18 cellular contexts compared by ENCODE assay signal in genomic region chr11:24705474-24705873, GRCh38.
DNase-seq lines count a peak whose midpoint lies in the region; FAIRE-seq and TF ChIP-seq lines count a peak whose summit lies in the region.
"Had no signal": no experiment of that assay in that cellular context is flagged by ENCODE, and none has a peak within 500 bp of the region (broad histone marks: within the 10 kb centered on the region; RNA-seq: fewer than 3 reads in every experiment).

No MANE protein-coding gene starts in this region.

- TF ChIP-seq CTCF in endodermal cell (conservative IDR thresholded peaks at IDR 0.05): no peak

- DNase-seq in NCI-H1417 (lab: John Stamatoyannopoulos, UW) (peak in 2 of 3 experiments; percentile 8 to 41), NCI-H1417 treated with DMSO at 0.1 percent for 48 hours (lab: John Stamatoyannopoulos, UW) (no peak), OCI-M1 (lab: John Stamatoyannopoulos, UW) (peak; percentile 2), endodermal cell (no peak), mesendoderm (peak; percentile 66), GM12892 (ENCODE audit: insufficient read length) (no peak), NOMO-1 treated with dmso at 0.1 percent for 144 hours (lab: John Stamatoyannopoulos, UW; ENCODE audit: unreplicated experiment) (no peak), NCI-H1694 (lab: John Stamatoyannopoulos, UW) (no peak)
- DNase-seq: AML-193; CD4-positive, alpha-beta T cell; DMS153; DMS79; GF-D8 had no signal

- no peak overlapping the region for H3K4me3 Mint-ChIP-seq in endodermal cell
- H3K4me3 Mint-ChIP-seq: CD4-positive, alpha-beta T cell had no signal

- H2BK5ac ChIP-seq in mesendoderm (ENCODE audit: low read length): no peak overlapping the region

- no peaks in the 10 kb centered on the region for H3K27me3 Mint-ChIP-seq in endodermal cell (ENCODE audit: insufficient read depth)
- H3K27me3 Mint-ChIP-seq: CD4-positive, alpha-beta T cell had no signal

- peaks cover 6% of the 10 kb centered on the region for H3K9me3 Mint-ChIP-seq in endodermal cell

- no peaks in the 10 kb centered on the region for H3K36me3 ChIP-seq in endodermal cell (ENCODE audit: control insufficient read depth, insufficient read depth, low read length)
- no peaks in the 10 kb centered on the region for H3K36me3 ChIP-seq in mesendoderm (ENCODE audit: control insufficient read depth, insufficient read depth, low read length)
- H3K36me3 ChIP-seq: HAP-1 had no signal

- no peak overlapping the region for H3K4me2 ChIP-seq in mesendoderm (ENCODE audit: low read length)
- H3K4me2 ChIP-seq: A549 had no signal

- no peak overlapping the region for H3K18ac ChIP-seq in mesendoderm (ENCODE audit: low read length)

- peaks cover 11% of the 10 kb centered on the region for H3K4me1 Mint-ChIP-seq in endodermal cell

- H3K27me3 ChIP-seq in endodermal cell (ENCODE audit: control insufficient read depth, insufficient read depth, low read length, poor library complexity, severe bottlenecking): no peaks in the 10 kb centered on the region
- no peaks in the 10 kb centered on the region for H3K27me3 ChIP-seq in mesendoderm (ENCODE audit: insufficient read depth, low read length, poor library complexity)

- no peak overlapping the region for H3K4ac ChIP-seq in mesendoderm (ENCODE audit: low read depth, low read length)

- no peaks in the 10 kb centered on the region for H3K9me3 ChIP-seq in endodermal cell (ENCODE audit: control insufficient read depth, low read length)
- H3K9me3 ChIP-seq: A549, HAP-1 had no signal

- no peak overlapping the region for H3K9ac ChIP-seq in endodermal cell (ENCODE audit: extremely low read depth, low read length, poor library complexity, severe bottlenecking)
- H3K9ac ChIP-seq in mesendoderm (ENCODE audit: low read length): no peak overlapping the region

- H2BK15ac ChIP-seq in mesendoderm (replicated peaks; ENCODE audit: low read depth): no peak overlapping the region

- no peaks in the 10 kb centered on the region for H3K79me2 ChIP-seq in mesendoderm (ENCODE audit: control insufficient read depth, insufficient read depth, low read length)

- H3K4me3 ChIP-seq in endodermal cell (ENCODE audit: low read length) (no peak overlapping the region), mesendoderm (ENCODE audit: low read length) (no peak overlapping the region)
- H3K4me3 ChIP-seq: A549, HAP-1 had no signal

- no peak for TF ChIP-seq POLR2A in GM12892 (IDR thresholded peaks at IDR 0.05; ENCODE audit: low read depth, low read length)

- peak overlapping the region; percentile 23 for H2BK120ac ChIP-seq in mesendoderm (ENCODE audit: low read depth, low read length)

- peak overlapping the region; percentile 63 for H3K27ac Mint-ChIP-seq in endodermal cell
- H3K27ac Mint-ChIP-seq: CD4-positive, alpha-beta T cell had no signal

- no peaks in the 10 kb centered on the region for H3K79me1 ChIP-seq in mesendoderm (ENCODE audit: low read length)

- no peak for FAIRE-seq in GM12892 (lab: Jason Lieb, UNC)
- FAIRE-seq: A549, HepG2 had no signal

- no peak overlapping the region for H4K8ac ChIP-seq in mesendoderm (ENCODE audit: low read depth, low read length)

- no peaks in the 10 kb centered on the region for H3K36me3 Mint-ChIP-seq in endodermal cell (ENCODE audit: low read depth)

- H2AK5ac ChIP-seq in mesendoderm (ENCODE audit: low read length): no peak overlapping the region

- H3K27ac ChIP-seq in endodermal cell (ENCODE audit: low read depth, low read length) (no peak overlapping the region), mesendoderm (ENCODE audit: low read depth, low read length) (no peak overlapping the region)
- H3K27ac ChIP-seq: 22Rv1, A549, C4-2B had no signal

- no peak overlapping the region for H3K56ac ChIP-seq in mesendoderm (ENCODE audit: low read length)

- no peak overlapping the region for H4K5ac ChIP-seq in mesendoderm (ENCODE audit: low read length)

- H3K4me1 ChIP-seq in endodermal cell (ENCODE audit: control insufficient read depth, insufficient read depth, low read length): no peaks in the 10 kb centered on the region
- H3K4me1 ChIP-seq in mesendoderm (ENCODE audit: control insufficient read depth, low read depth, low read length): peaks cover 5% of the 10 kb centered on the region
- H3K4me1 ChIP-seq: A549 had no signal

- no peak overlapping the region for H3K23ac ChIP-seq in mesendoderm (ENCODE audit: low read length)

Comparison
In these comparisons a context has a peak if more than half of its experiments do, and no peak if none do; other contexts are left out.
1. DNase-seq: peak in NCI-H1417 (2 of 3), OCI-M1 (single experiment) and mesendoderm (single experiment); none in NCI-H1417 treated with DMSO at 0.1 percent for 48 hours (single experiment), endodermal cell (single experiment), GM12892 (single experiment), NOMO-1 treated with dmso at 0.1 percent for 144 hours (single experiment) and NCI-H1694 (single experiment).